ENCODE assay signal across 16 cellular contexts in the genomic region with DNA sequence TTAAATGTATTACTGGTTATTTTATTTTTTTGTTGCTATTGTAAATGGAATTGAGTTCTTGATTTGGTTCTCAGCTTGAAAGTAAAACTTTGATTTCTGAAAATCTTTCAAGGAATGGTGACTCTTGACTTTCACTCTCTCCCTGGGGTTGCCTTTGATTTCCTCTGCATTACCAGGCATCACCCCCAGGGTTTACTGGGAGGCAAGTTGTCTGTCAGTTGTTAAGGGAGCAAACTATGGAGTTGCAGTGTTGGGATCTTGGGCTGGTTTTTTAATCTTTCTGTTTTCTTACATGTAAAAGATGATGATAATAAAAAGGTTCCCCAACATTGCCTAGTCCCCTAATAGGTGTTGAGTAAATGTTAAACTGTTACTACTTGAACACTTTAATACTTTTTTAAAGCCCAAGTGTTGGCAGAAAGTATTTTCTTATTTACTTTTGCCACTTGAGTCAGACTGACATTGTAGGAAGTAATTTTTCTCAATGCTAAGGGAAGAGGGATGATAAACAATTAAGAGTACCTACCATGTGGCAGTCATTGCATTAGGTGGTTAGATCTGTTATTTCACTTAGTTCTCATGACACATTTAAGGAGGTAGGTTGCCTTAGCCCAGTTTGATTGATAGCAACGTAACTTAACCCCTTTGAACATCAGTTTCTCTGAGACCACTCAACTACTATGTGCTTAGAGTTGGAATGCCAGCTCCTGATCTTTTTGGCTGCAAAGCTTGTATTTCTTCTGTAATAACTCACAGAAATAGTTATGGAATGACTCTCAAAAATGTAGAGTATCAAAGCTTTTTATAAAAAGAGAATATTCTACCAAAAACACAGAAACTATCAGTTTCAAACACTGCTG.
DNase-seq lines count a peak whose midpoint lies in the region; ATAC-seq, FAIRE-seq and TF ChIP-seq lines count a peak whose summit lies in the region.
"Had no signal": no experiment of that assay in that cellular context is flagged by ENCODE, and none has a peak within 500 bp of the region (broad histone marks: within the 10 kb centered on the region; RNA-seq: fewer than 3 reads in every experiment).

No MANE protein-coding gene starts in this region.

- H3K9me3 ChIP-seq in K562 (replicated peaks; ENCODE audit: control insufficient read depth, insufficient read depth, low read depth, low read length): no peaks in the 10 kb centered on the region
- H3K9me3 ChIP-seq in hepatocyte (ENCODE audit: low read depth): no peaks in the 10 kb centered on the region
- H3K9me3 ChIP-seq in ovary: no peaks in the 10 kb centered on the region
- H3K9me3 ChIP-seq: SJCRH30 had no signal

- no peaks in the 10 kb centered on the region for H4K20me1 ChIP-seq in K562 (replicated peaks; ENCODE audit: control insufficient read depth, insufficient read depth, low read length)
- no peaks in the 10 kb centered on the region for H4K20me1 ChIP-seq in hepatocyte (ENCODE audit: insufficient read depth, poor library complexity, severe bottlenecking)

- no peaks in the 10 kb centered on the region for H3K9me1 ChIP-seq in K562 (ENCODE audit: control insufficient read depth, insufficient read depth, low read length)

- H3K4me2 ChIP-seq in K562 (ENCODE audit: insufficient read depth, low read length) (no peak overlapping the region), hepatocyte (no peak overlapping the region)

- FAIRE-seq in K562 (lab: Jason Lieb, UNC) (no peak), frontal cortex (lab: Jason Lieb, UNC) (no peak)
- FAIRE-seq: GM12892, TTC549, urothelium cell line had no signal

- H3K79me2 ChIP-seq in K562 (ENCODE audit: control insufficient read depth, insufficient read depth, low read length): no peaks in the 10 kb centered on the region
- no peaks in the 10 kb centered on the region for H3K79me2 ChIP-seq in hepatocyte

- BruUV-seq in K562 (replicated peaks; lab: Mats Ljungman, UMichigan): no TSS peak

- TF ChIP-seq CTCF in HFF-Myc (IDR thresholded peaks at IDR 0.05; ENCODE audit: low read depth, low read length, missing control alignments): peak; percentile 37
- TF ChIP-seq CTCF in K562 (IDR thresholded peaks at IDR 0.05 in 2 of 3, conservative IDR thresholded peaks at IDR 0.05 in 1 of 3; ENCODE audit: insufficient read depth in 2 of 3, low read depth in 1 of 3, low read length in 3 of 3): no peak
- no peak for TF ChIP-seq CTCF in hepatocyte (IDR thresholded peaks at IDR 0.05; ENCODE audit: poor library complexity)
- no peak for TF ChIP-seq CTCF in ovary (IDR thresholded peaks at IDR 0.05)

- peaks cover 4% of the 10 kb centered on the region for H3K27me3 Mint-ChIP-seq in activated CD4-positive, alpha-beta T cell treated with anti-CD3 and anti-CD28 coated beads, Interleukin-2, amount 10 ng/mL, durations not matched to agents 24 days and 14 days
- H3K27me3 Mint-ChIP-seq: stimulated activated naive B cell treated with anti-CD40 and anti-IgM and Interleukin-4, amounts not matched to agents 10 μg/mL and 1 μg/mL and 100 μg/mL, for 72 hours had no signal

- H3K9me2 ChIP-seq in hepatocyte (replicated peaks; ENCODE audit: insufficient read depth): no peaks in the 10 kb centered on the region

- H3K27ac Mint-ChIP-seq in activated CD4-positive, alpha-beta T cell treated with anti-CD3 and anti-CD28 coated beads, Interleukin-2, amount 10 ng/mL, durations not matched to agents 24 days and 14 days: no peak overlapping the region
- H3K27ac Mint-ChIP-seq: stimulated activated naive B cell treated with anti-CD40 and anti-IgM and Interleukin-4, amounts not matched to agents 10 μg/mL and 1 μg/mL and 100 μg/mL, for 72 hours had no signal

- intact Hi-C loops in K562 (cut with micrococcal nuclease): no loop called here
- intact Hi-C loops in ovary (cut with DNase I): no loop called here
- intact Hi-C loops in activated CD4-positive, alpha-beta T cell treated with anti-CD3 and anti-CD28 coated beads, Interleukin-2, amount 10 ng/mL, durations not matched to agents 24 days and 14 days (cut with micrococcal nuclease): no loop called here

- H3K36me3 ChIP-seq in K562 (ENCODE audit: control insufficient read depth, insufficient read depth, low read length) (no peaks in the 10 kb centered on the region), hepatocyte (replicated peaks; ENCODE audit: insufficient read depth, low read depth) (no peaks in the 10 kb centered on the region), ovary (no peaks in the 10 kb centered on the region)
- H3K36me3 ChIP-seq: SJCRH30 had no signal

- H3K4me3 Mint-ChIP-seq in activated CD4-positive, alpha-beta T cell treated with anti-CD3 and anti-CD28 coated beads, Interleukin-2, amount 10 ng/mL, durations not matched to agents 24 days and 14 days: no peak overlapping the region
- H3K4me3 Mint-ChIP-seq: stimulated activated naive B cell treated with anti-CD40 and anti-IgM and Interleukin-4, amounts not matched to agents 10 μg/mL and 1 μg/mL and 100 μg/mL, for 72 hours had no signal

- H3K4me3 ChIP-seq in HFF-Myc (replicated peaks; ENCODE audit: low read depth, low read length) (no peak overlapping the region), K562 (no peak overlapping the region), hepatocyte (no peak overlapping the region), ovary (no peak overlapping the region)
- H3K4me3 ChIP-seq: SJCRH30 had no signal

- no peak for TF ChIP-seq POLR2A in K562 (conservative IDR thresholded peaks at IDR 0.05)
- TF ChIP-seq POLR2A in ovary (IDR thresholded peaks at IDR 0.05): no peak

- H3K9ac ChIP-seq in K562 (ENCODE audit: insufficient read depth in 1 of 2, low read depth in 2 of 2, low read length in 2 of 2): no peak overlapping the region

- H3K27ac ChIP-seq in K562 (ENCODE audit: extremely low read depth, low read depth, low read length): no peak overlapping the region
- no peak overlapping the region for H3K27ac ChIP-seq in hepatocyte
- no peak overlapping the region for H3K27ac ChIP-seq in ovary
- H3K27ac ChIP-seq: SJCRH30 had no signal

- in situ Hi-C loops in ACHN (cut with HindIII; ENCODE audit: low pct_ligation_motif_present, low pct_unique_long_range_greater_than_20kb, low sequenced_read_pairs) (no loop called here), K562 (cut with MboI) (no loop called here)

- no peak for TF ChIP-seq RAD21 in K562 (CRISPR knock-in tag; conservative IDR thresholded peaks at IDR 0.05 in 1 of 2, IDR thresholded peaks at IDR 0.05 in 1 of 2)

- TF ChIP-seq EP300 in K562 (IDR thresholded peaks at IDR 0.05; ENCODE audit: low read length) (no peak), ovary (IDR thresholded peaks at IDR 0.05) (no peak)

- 0% methylated on average over 1 of the region's 1 CpG for WGBS in K562 (ENCODE audit: insufficient coverage, low coverage, missing lambda C conversion rate)
- 86% methylated on average over 1 of the region's 1 CpG for WGBS in hepatocyte (ENCODE audit: low lambda C conversion rate, missing lambda C conversion rate)
- WGBS in ovary, 3 donors: 73 to 81% (median 81%) methylated on average over 1 of the region's 1 CpG

- H2AFZ ChIP-seq in K562 (ENCODE audit: low read depth, low read length) (no peak overlapping the region), hepatocyte (no peak overlapping the region)

- H3K36me3 Mint-ChIP-seq in activated CD4-positive, alpha-beta T cell treated with anti-CD3 and anti-CD28 coated beads, Interleukin-2, amount 10 ng/mL, durations not matched to agents 24 days and 14 days (ENCODE audit: low read depth): no peaks in the 10 kb centered on the region

- H3K27me3 ChIP-seq in K562 (ENCODE audit: control insufficient read depth in 2 of 2, insufficient read depth in 2 of 2, low read length in 2 of 2): no peaks in the 10 kb centered on the region
- no peaks in the 10 kb centered on the region for H3K27me3 ChIP-seq in hepatocyte
- no peaks in the 10 kb centered on the region for H3K27me3 ChIP-seq in ovary
- H3K27me3 ChIP-seq: SJCRH30 had no signal

- POLR2A ChIA-PET in K562 (lab: Yijun Ruan, JAX): no interaction called here

- CTCF ChIA-PET in K562 (lab: Yijun Ruan, JAX; ENCODE audit: low intra/inter-chr PET ratio): no interaction called here

- H3K9me3 Mint-ChIP-seq in activated CD4-positive, alpha-beta T cell treated with anti-CD3 and anti-CD28 coated beads, Interleukin-2, amount 10 ng/mL, durations not matched to agents 24 days and 14 days: peaks cover 4% of the 10 kb centered on the region

- no peak for ATAC-seq in K562
- ATAC-seq: stimulated activated naive B cell treated with anti-CD40 and anti-IgM and Interleukin-4, amounts not matched to agents 10 μg/mL and 1 μg/mL and 100 μg/mL, for 72 hours had no signal

- peak; percentile 13 for DNase-seq in ACHN
- no peak for DNase-seq in HFF-Myc (ENCODE audit: extremely low read depth, low read depth)
- DNase-seq in K562 (ENCODE audit: extremely low read depth in 1 of 4, low spot score in 3 of 4): peak in 3 of 4 experiments; percentile 1 to 17 (median 12)
- DNase-seq in iPS-NIHi11 (ENCODE audit: low spot score): peak; percentile 39
- DNase-seq in hepatocyte (ENCODE audit: low spot score): no peak
- no peak for DNase-seq in frontal cortex (ENCODE audit: low spot score in 2 of 2)
- no peak for DNase-seq in ovary
- DNase-seq in activated CD4-positive, alpha-beta T cell treated with anti-CD3 and anti-CD28 coated beads, Interleukin-2, amount 10 ng/mL, durations not matched to agents 24 days and 14 days: no peak
- DNase-seq: DND-41; NCI-H2029 treated with DMSO at 0.1 percent for 48 hours; SJCRH30; stimulated activated CD4-positive, alpha-beta T cell treated with anti-CD3 and anti-CD28 coated beads, Interleukin-4, amount 100 ng/mL, for 4 hours; stimulated activated naive B cell treated with anti-CD40 and anti-IgM and Interleukin-4, amounts not matched to agents 10 μg/mL and 1 μg/mL and 100 μg/mL, for 72 hours had no signal

- H3K4me1 Mint-ChIP-seq in activated CD4-positive, alpha-beta T cell treated with anti-CD3 and anti-CD28 coated beads, Interleukin-2, amount 10 ng/mL, durations not matched to agents 24 days and 14 days: no peaks in the 10 kb centered on the region

- H3K4me1 ChIP-seq in K562 (replicated peaks in 1 of 2; ENCODE audit: control insufficient read depth in 2 of 2, insufficient read depth in 2 of 2, low read length in 2 of 2) (no peaks in the 10 kb centered on the region), hepatocyte (ENCODE audit: insufficient read depth) (no peaks in the 10 kb centered on the region), ovary (ENCODE audit: insufficient read depth) (peaks cover 2% of the 10 kb centered on the region)

TF ChIP-seq in K562, 482 proteins besides CTCF, POLR2A, EP300 and RAD21 (continues in another document):
- TF ChIP-seq ZNF583 (CRISPR knock-in tag; IDR thresholded peaks at IDR 0.05) (no peak), FOS (IDR thresholded peaks at IDR 0.05; ENCODE audit: extremely low read depth, insufficient read length) (no peak), SMC3 (conservative IDR thresholded peaks at IDR 0.05; ENCODE audit: insufficient read depth, low read depth, low read length) (no peak), ELF2 (CRISPR knock-in tag; IDR thresholded peaks at IDR 0.05) (no peak)
- TF ChIP-seq, protein P1, sequence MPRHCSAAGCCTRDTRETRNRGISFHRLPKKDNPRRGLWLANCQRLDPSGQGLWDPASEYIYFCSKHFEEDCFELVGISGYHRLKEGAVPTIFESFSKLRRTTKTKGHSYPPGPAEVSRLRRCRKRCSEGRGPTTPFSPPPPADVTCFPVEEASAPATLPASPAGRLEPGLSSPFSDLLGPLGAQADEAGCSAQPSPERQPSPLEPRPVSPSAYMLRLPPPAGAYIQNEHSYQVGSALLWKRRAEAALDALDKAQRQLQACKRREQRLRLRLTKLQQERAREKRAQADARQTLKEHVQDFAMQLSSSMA (CRISPR knock-in tag; IDR thresholded peaks at IDR 0.05): no peak

Comparison
In these comparisons a context has a peak if more than half of its experiments do, and no peak if none do; other contexts are left out.
1. DNase-seq: peak in ACHN (single experiment), K562 (3 of 4) and iPS-NIHi11 (single experiment); none in HFF-Myc (single experiment), hepatocyte (single experiment), frontal cortex (0 of 2), ovary (0 of 5) and activated CD4-positive, alpha-beta T cell treated with anti-CD3 and anti-CD28 coated beads, Interleukin-2, amount 10 ng/mL, durations not matched to agents 24 days and 14 days (single experiment).